In genomic region chr5:85646036-85646435, GRCh38 we compare ENCODE assay signal across 20 cellular contexts.
DNase-seq lines count a peak whose midpoint lies in the region; ATAC-seq, FAIRE-seq and TF ChIP-seq lines count a peak whose summit lies in the region.
"Had no signal": no experiment of that assay in that cellular context is flagged by ENCODE, and none has a peak within 500 bp of the region (broad histone marks: within the 10 kb centered on the region; RNA-seq: fewer than 3 reads in every experiment).

No MANE protein-coding gene starts in this region.

- no peak overlapping the region for H4K8ac ChIP-seq in H9 (replicated peaks; ENCODE audit: insufficient read length, low read depth, low read length)

- FAIRE-seq in endothelial cell of umbilical vein (lab: Jason Lieb, UNC): peak; percentile 28
- FAIRE-seq: GM12891, H1, HepG2 had no signal

- no peak overlapping the region for H3K18ac ChIP-seq in H9 (ENCODE audit: insufficient read length, low read depth, low read length)

- H2BK120ac ChIP-seq in H9 (ENCODE audit: low read depth, low read length, poor library complexity, severe bottlenecking): no peak overlapping the region

- ATAC-seq in GM21825 (IDR thresholded peaks at IDR 0.05; ENCODE audit: unreplicated experiment): no peak
- ATAC-seq: HepG2 had no signal

- no peaks in the 10 kb centered on the region for H3K27me3 Mint-ChIP-seq in H9 (ENCODE audit: low read depth)
- no peaks in the 10 kb centered on the region for H3K27me3 Mint-ChIP-seq in CD8-positive, alpha-beta memory T cell
- H3K27me3 Mint-ChIP-seq: B cell; CD4-positive, CD25-positive, alpha-beta regulatory T cell; IgD-negative memory B cell had no signal

- H2AK5ac ChIP-seq in H9 (ENCODE audit: insufficient read length, low read length): no peak overlapping the region

- no peak overlapping the region for H2BK5ac ChIP-seq in H9 (ENCODE audit: insufficient read length, low read length)

- H3T11ph ChIP-seq in H9 (ENCODE audit: low read length): no peak overlapping the region

- H4K20me1 ChIP-seq in H9 (ENCODE audit: control insufficient read depth, insufficient read depth, insufficient read length): no peaks in the 10 kb centered on the region
- no peaks in the 10 kb centered on the region for H4K20me1 ChIP-seq in endothelial cell of umbilical vein (replicated peaks; ENCODE audit: control insufficient read depth, extremely low read depth, insufficient read depth, low read length)
- H4K20me1 ChIP-seq: BLaER1 treated with 17β-estradiol and CSF1 and Interleukin-3, amounts not matched to agents 10 nM and 100 nM had no signal

- H3K79me2 ChIP-seq in H9 (ENCODE audit: insufficient read depth, low read length) (no peaks in the 10 kb centered on the region), endothelial cell of umbilical vein (ENCODE audit: control insufficient read depth, insufficient read depth, low read length) (no peaks in the 10 kb centered on the region)

- intact Hi-C loops in endothelial cell of umbilical vein (cut with micrococcal nuclease): no loop called here

- no peak for TF ChIP-seq POLR2A in endothelial cell of umbilical vein (IDR thresholded peaks at IDR 0.05; ENCODE audit: low read depth, low read length)

- WGBS in H9 (ENCODE audit: extremely low coverage, insufficient read length, low lambda C conversion rate): 100% methylated on average over 1 of the region's 7 CpGs

- no peaks in the 10 kb centered on the region for H3K27me3 ChIP-seq in H9 (ENCODE audit: insufficient read depth, low read length)
- H3K27me3 ChIP-seq in endothelial cell of umbilical vein (ENCODE audit: control insufficient read depth in 2 of 2, insufficient read depth in 2 of 2, low read length in 2 of 2): no peaks in the 10 kb centered on the region
- no peaks in the 10 kb centered on the region for H3K27me3 ChIP-seq in CD8-positive, alpha-beta memory T cell (ENCODE audit: insufficient read depth, low read length, poor library complexity, severe bottlenecking)
- H3K27me3 ChIP-seq: BLaER1 treated with 17β-estradiol and CSF1 and Interleukin-3, amounts not matched to agents 10 nM and 100 nM had no signal

- no peak overlapping the region for H2BK15ac ChIP-seq in H9 (ENCODE audit: low read depth, low read length)

- H3K9ac ChIP-seq in H9 (ENCODE audit: extremely low read depth, insufficient read length, low read length): no peak overlapping the region
- no peak overlapping the region for H3K9ac ChIP-seq in endothelial cell of umbilical vein (replicated peaks; ENCODE audit: extremely low read depth, insufficient read depth, low read length)
- H3K9ac ChIP-seq: BLaER1 treated with 17β-estradiol and CSF1 and Interleukin-3, amounts not matched to agents 10 nM and 100 nM had no signal

- peaks cover 2% of the 10 kb centered on the region for H3K79me1 ChIP-seq in H9 (ENCODE audit: insufficient read depth, low read depth, low read length, poor library complexity, severe bottlenecking)

- H3K27ac ChIP-seq in H9 (ENCODE audit: insufficient read length, low read depth, low read length): no peak overlapping the region
- no peak overlapping the region for H3K27ac ChIP-seq in endothelial cell of umbilical vein (ENCODE audit: insufficient read depth, low read depth, low read length)
- H3K27ac ChIP-seq in CD8-positive, alpha-beta memory T cell (ENCODE audit: low read depth, low read length): no peak overlapping the region
- H3K27ac ChIP-seq: BLaER1 treated with 17β-estradiol and CSF1 and Interleukin-3, amounts not matched to agents 10 nM and 100 nM had no signal

- no peak overlapping the region for H2BK12ac ChIP-seq in H9 (ENCODE audit: insufficient read length, low read depth, low read length)

- TF ChIP-seq CTCF in H9 (conservative IDR thresholded peaks at IDR 0.05): no peak
- no peak for TF ChIP-seq CTCF in endothelial cell of umbilical vein (IDR thresholded peaks at IDR 0.05; ENCODE audit: extremely low read depth in 1 of 2, insufficient read depth in 1 of 2, low read depth in 1 of 2, low read length in 2 of 2)

- H3K9me3 Mint-ChIP-seq in H9: no peaks in the 10 kb centered on the region
- peaks cover 5 to 12% (median 8%) of the 10 kb centered on the region in 5 donors for H3K9me3 Mint-ChIP-seq in CD8-positive, alpha-beta memory T cell
- H3K9me3 Mint-ChIP-seq: IgD-negative memory B cell had no signal

- H4K91ac ChIP-seq in H9 (ENCODE audit: insufficient read length, low read depth, low read length): no peak overlapping the region

- H3K4me1 ChIP-seq in H9 (ENCODE audit: insufficient read depth, low read length) (no peaks in the 10 kb centered on the region; the same call in 1 of the 2 replicates), endothelial cell of umbilical vein (ENCODE audit: control insufficient read depth, extremely low read depth, insufficient read depth, low read length) (no peaks in the 10 kb centered on the region)
- H3K4me1 ChIP-seq in CD8-positive, alpha-beta memory T cell (ENCODE audit: insufficient read depth, low read length): no peaks in the 10 kb centered on the region
- H3K4me1 ChIP-seq: BLaER1 treated with 17β-estradiol and CSF1 and Interleukin-3, amounts not matched to agents 10 nM and 100 nM; HAP-1 had no signal

- DNase-seq in Daoy (ENCODE audit: low read depth): peak; percentile 10
- no peak for DNase-seq in H9
- peak; percentile 24 for DNase-seq in M059J (ENCODE audit: low read depth)
- no peak for DNase-seq in endothelial cell of umbilical vein (ENCODE audit: low read depth, low spot score)
- no peak for DNase-seq in T-helper 2 cell
- DNase-seq in CD8-positive, alpha-beta memory T cell: no peak
- DNase-seq: 8988T; CD4-positive, CD25-positive, alpha-beta regulatory T cell; DMS79 treated with DMSO at 0.1 percent for 48 hours; EL; Kasumi-1; KG1 had no signal

- peak overlapping the region; percentile 72 for H4K5ac ChIP-seq in H9 (ENCODE audit: insufficient read length, low read depth, low read length)

- H3K4me1 Mint-ChIP-seq in H9: peaks cover 5% of the 10 kb centered on the region in 2 experiments
- no peaks in the 10 kb centered on the region for H3K4me1 Mint-ChIP-seq in CD8-positive, alpha-beta memory T cell
- H3K4me1 Mint-ChIP-seq: B cell; CD4-positive, CD25-positive, alpha-beta regulatory T cell; IgD-negative memory B cell had no signal

- dilution Hi-C loops in endothelial cell of umbilical vein (cut with MboI; ENCODE audit: extremely low pct_ligation_motif_present, low sequenced_read_pairs): no loop called here

- no peak overlapping the region for H3K4me3 Mint-ChIP-seq in H9
- H3K4me3 Mint-ChIP-seq in CD8-positive, alpha-beta memory T cell: no peak overlapping the region
- H3K4me3 Mint-ChIP-seq: B cell; CD4-positive, CD25-positive, alpha-beta regulatory T cell; IgD-negative memory B cell had no signal

- no peak overlapping the region for H3K56ac ChIP-seq in H9 (ENCODE audit: insufficient read length, low read depth, low read length)

- CTCF ChIA-PET in endothelial cell of umbilical vein (lab: Charles Lee): no interaction called here
- CTCF ChIA-PET in CD8-positive, alpha-beta memory T cell (lab: Charles Lee): no interaction called here

- H3K4me2 ChIP-seq in H9 (ENCODE audit: insufficient read depth, insufficient read length, low read length) (no peak overlapping the region), endothelial cell of umbilical vein (ENCODE audit: insufficient read depth, low read length) (no peak overlapping the region)
- H3K4me2 ChIP-seq: BLaER1 treated with 17β-estradiol and CSF1 and Interleukin-3, amounts not matched to agents 10 nM and 100 nM had no signal

- no peak overlapping the region for H2AFZ ChIP-seq in H9 (ENCODE audit: low read length)
- no peak overlapping the region for H2AFZ ChIP-seq in endothelial cell of umbilical vein (ENCODE audit: low read depth, low read length)

- H3K14ac ChIP-seq in H9 (ENCODE audit: insufficient read depth, low read length): no peak overlapping the region

- no peaks in the 10 kb centered on the region for H3K36me3 ChIP-seq in endothelial cell of umbilical vein (ENCODE audit: control insufficient read depth in 2 of 2, extremely low read depth in 1 of 2, insufficient read depth in 2 of 2, low read length in 2 of 2)
- H3K36me3 ChIP-seq in CD8-positive, alpha-beta memory T cell (ENCODE audit: insufficient read depth, low read length): no peaks in the 10 kb centered on the region
- H3K36me3 ChIP-seq: BLaER1 treated with 17β-estradiol and CSF1 and Interleukin-3, amounts not matched to agents 10 nM and 100 nM; HAP-1 had no signal

- no peak overlapping the region for H3K4ac ChIP-seq in H9 (ENCODE audit: low read depth, low read length)

- H3K4me3 ChIP-seq in endothelial cell of umbilical vein (replicated peaks in 1 of 3; ENCODE audit: insufficient read depth in 1 of 3, low read depth in 1 of 3, low read length in 3 of 3): no peak overlapping the region
- no peak overlapping the region for H3K4me3 ChIP-seq in CD8-positive, alpha-beta memory T cell (ENCODE audit: low read length)
- H3K4me3 ChIP-seq: BLaER1 treated with 17β-estradiol and CSF1 and Interleukin-3, amounts not matched to agents 10 nM and 100 nM; HAP-1 had no signal

- no peak overlapping the region for H2BK20ac ChIP-seq in H9 (ENCODE audit: low read depth, low read length, poor library complexity, severe bottlenecking)

- H3K9me3 ChIP-seq in H9 (ENCODE audit: control insufficient read depth, low read depth, low read length): no peaks in the 10 kb centered on the region
- peaks cover 3% of the 10 kb centered on the region for H3K9me3 ChIP-seq in endothelial cell of umbilical vein (replicated peaks; ENCODE audit: control insufficient read depth, insufficient read depth, low read length)
- H3K9me3 ChIP-seq in CD8-positive, alpha-beta memory T cell (ENCODE audit: low read length): no peaks in the 10 kb centered on the region
- H3K9me3 ChIP-seq: BLaER1 treated with 17β-estradiol and CSF1 and Interleukin-3, amounts not matched to agents 10 nM and 100 nM; HAP-1 had no signal

- no peaks in the 10 kb centered on the region for H3K23me2 ChIP-seq in H9 (ENCODE audit: insufficient read length, low read depth, low read length, poor library complexity, severe bottlenecking)

- H3K36me3 Mint-ChIP-seq in H9 (ENCODE audit: insufficient read depth in 1 of 3, low read depth in 3 of 3): no peaks in the 10 kb centered on the region
- H3K36me3 Mint-ChIP-seq in CD8-positive, alpha-beta memory T cell: no peaks in the 10 kb centered on the region
- H3K36me3 Mint-ChIP-seq: CD4-positive, CD25-positive, alpha-beta regulatory T cell; IgD-negative memory B cell had no signal

- no peak overlapping the region for H3K23ac ChIP-seq in H9 (ENCODE audit: insufficient read length, low read depth, low read length)

- POLR2A ChIA-PET in endothelial cell of umbilical vein (lab: Charles Lee): no interaction called here
- POLR2A ChIA-PET in CD8-positive, alpha-beta memory T cell (lab: Charles Lee): no interaction called here

- no peaks in the 10 kb centered on the region for H3K9me1 ChIP-seq in endothelial cell of umbilical vein (replicated peaks; ENCODE audit: control insufficient read depth, extremely low read depth, insufficient read depth, low read length)

- no peak overlapping the region for H3K27ac Mint-ChIP-seq in H9
- H3K27ac Mint-ChIP-seq in CD8-positive, alpha-beta memory T cell: no peak overlapping the region
- H3K27ac Mint-ChIP-seq: B cell; CD4-positive, CD25-positive, alpha-beta regulatory T cell; IgD-negative memory B cell had no signal

- no TSS peak for BruUV-seq in endothelial cell of umbilical vein (replicated peaks; lab: Mats Ljungman, UMichigan)

TF ChIP-seq in endothelial cell of umbilical vein, 7 proteins besides CTCF, POLR2A, EP300 and RAD21:
- TF ChIP-seq EZH2 (IDR thresholded peaks at IDR 0.05; ENCODE audit: borderline replicate concordance, low read depth, low read length, severe bottlenecking): no peak
TF ChIP-seq in endothelial cell of umbilical vein: peak in this region for 0.

Comparison
In these comparisons a context has a peak if more than half of its experiments do, and no peak if none do; other contexts are left out.
1. DNase-seq: peak in Daoy (single experiment) and M059J (single experiment); none in H9 (single experiment), endothelial cell of umbilical vein (single experiment), T-helper 2 cell (0 of 5) and CD8-positive, alpha-beta memory T cell (0 of 5).